In the genomic region with DNA sequence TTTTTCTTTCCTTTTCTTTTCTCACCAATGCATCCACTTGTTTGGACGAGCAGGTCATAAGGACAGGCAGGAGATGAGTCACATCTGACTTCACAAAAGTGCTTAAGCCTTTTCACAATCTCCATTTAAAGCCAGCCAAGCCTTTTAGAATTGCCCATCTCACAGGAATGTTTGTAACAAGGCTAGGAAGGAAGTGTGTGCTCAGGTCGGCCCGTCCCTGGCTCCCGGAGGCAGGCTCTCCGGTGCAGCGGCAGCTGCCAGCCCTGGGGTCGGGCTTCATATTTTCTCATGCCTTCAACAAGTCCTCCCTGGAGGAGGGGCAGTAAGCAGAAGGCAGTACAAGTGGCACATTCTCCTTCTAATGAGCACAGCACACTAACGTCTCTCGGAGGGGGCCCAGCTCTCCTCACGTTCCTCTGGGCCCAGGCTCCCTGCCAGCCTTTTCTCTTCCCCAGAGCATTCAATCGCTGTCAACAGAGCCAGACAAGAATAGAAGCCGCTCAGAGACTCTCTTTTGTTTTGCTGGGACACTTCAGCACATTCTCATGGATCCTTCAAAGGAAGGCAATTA, we compare ENCODE assay signal across 8 cellular contexts.
DNase-seq lines count a peak whose midpoint lies in the region; ATAC-seq and TF ChIP-seq lines count a peak whose summit lies in the region.

No MANE protein-coding gene starts in this region.

- ATAC-seq in thoracic aorta (ENCODE audit: insufficient number of reproducible peaks, low FRiP score, low read depth): peak; percentile 95
- no peak for ATAC-seq in GM21515 (IDR thresholded peaks at IDR 0.05; ENCODE audit: unreplicated experiment)
- ATAC-seq in GM18909 (IDR thresholded peaks at IDR 0.05; ENCODE audit: poor library complexity, unreplicated experiment): no peak

- no peaks in the 10 kb centered on the region for H3K36me3 ChIP-seq in thoracic aorta

- H3K27me3 Mint-ChIP-seq in MCF 10A (ENCODE audit: insufficient read depth, unreplicated experiment): no peaks in the 10 kb centered on the region

- peak overlapping the region; percentile 73 for H3K27ac Mint-ChIP-seq in MCF 10A (ENCODE audit: low read depth, unreplicated experiment)

- TF ChIP-seq CTCF in MCF 10A (IDR thresholded peaks at IDR 0.05; ENCODE audit: unreplicated experiment): no peak
- no peak for TF ChIP-seq CTCF in thoracic aorta (IDR thresholded peaks at IDR 0.05)

- peaks cover 5 to 39% of the 10 kb centered on the region in 2 donors for H3K4me1 ChIP-seq in thoracic aorta (ENCODE audit: control insufficient read depth in 1 of 2, low read depth in 2 of 2)

- CTCF ChIA-PET in MCF 10A (lab: Yijun Ruan, JAX): no interaction called here

- POLR2A ChIA-PET in MCF 10A (lab: Yijun Ruan, JAX): interaction anchor here (0.8 to 2.2 kb wide), 2 partner anchors 11 to 13 kb away, joined by 3 to 6 read pairs; no protein-coding TSS in a partner anchor

- no peaks in the 10 kb centered on the region for H3K9me3 ChIP-seq in thoracic aorta

- no peaks in the 10 kb centered on the region for H3K9me3 Mint-ChIP-seq in MCF 10A (ENCODE audit: unreplicated experiment)

- intact Hi-C loops in MCF 10A (cut with micrococcal nuclease): no loop called here

- DNase-seq in LHCN-M2 (ENCODE audit: low read depth) (peak; percentile 96), MCF 10A (ENCODE audit: unreplicated experiment) (peak; percentile 97), kidney glomerular epithelial cell (lab: John Stamatoyannopoulos, UW) (peak; percentile 94), thoracic aorta (ENCODE audit: low spot score) (no peak), T-helper 2 cell (no peak)
- DNase-seq in activated naive CD4-positive, alpha-beta T cell treated with Interleukin-2 at 50 U/mL for 16 hours: no peak

- peak overlapping the region; percentile 66 to 85 for H3K27ac ChIP-seq in thoracic aorta

- TSS peak; percentile 59 for BruUV-seq in MCF 10A (replicated peaks; lab: Mats Ljungman, UMichigan)

- H3K27me3 ChIP-seq in thoracic aorta (replicated peaks; ENCODE audit: insufficient read depth): no peaks in the 10 kb centered on the region

- peak overlapping the region; percentile 49 for H3K4me3 ChIP-seq in thoracic aorta

- no peaks in the 10 kb centered on the region for H3K36me3 Mint-ChIP-seq in MCF 10A (ENCODE audit: insufficient read depth, unreplicated experiment)

- peak overlapping the region; percentile 32 for H3K4me3 Mint-ChIP-seq in MCF 10A (ENCODE audit: unreplicated experiment)

- peaks cover 29% of the 10 kb centered on the region for H3K4me1 Mint-ChIP-seq in MCF 10A (ENCODE audit: insufficient read depth, unreplicated experiment)

Comparison
In these comparisons a context has a peak if more than half of its experiments do, and no peak if none do; other contexts are left out.
1. DNase-seq: peak in LHCN-M2 (single experiment), MCF 10A (single experiment) and kidney glomerular epithelial cell (single experiment); none in thoracic aorta (single experiment), T-helper 2 cell (0 of 5) and activated naive CD4-positive, alpha-beta T cell treated with Interleukin-2 at 50 U/mL for 16 hours (single experiment).